Comparison of ENCODE assay signal across 1 cellular context in genomic region chr12:3182426-3182825, GRCh38.
A peak's percentile ranks its signal among the peaks of the same experiment; 100 is the strongest.
TF ChIP-seq lines count a peak whose summit lies in the region.

No MANE protein-coding gene starts in this region.

TF ChIP-seq in IMR-90, 13 proteins besides CTCF, POLR2A, EP300 and RAD21:
- TF ChIP-seq CEBPB (IDR thresholded peaks at IDR 0.05; ENCODE audit: low read depth, low read length) (0 out of 2 replicates have a peak, but pooled peaks have one; percentile 3), MXI1 (IDR thresholded peaks at IDR 0.05; ENCODE audit: borderline replicate concordance, low read depth, low read length) (no peak)
